20 cellular contexts compared by ENCODE assay signal in genomic region chr11:72295471-72295870, GRCh38. TPM values are rescaled to one million over a fixed set of nuclear protein-coding genes. Genes with fewer than 3 reads are reported as not detected.
A peak's percentile ranks its signal among the peaks of the same experiment; 100 is the strongest.
DNase-seq lines count a peak whose midpoint lies in the region; ATAC-seq lines count a peak whose summit lies in the region.
"Had no signal": no experiment of that assay in that cellular context is flagged by ENCODE, and none has a peak within 500 bp of the region (broad histone marks: within the 10 kb centered on the region; RNA-seq: fewer than 3 reads in every experiment).

No MANE protein-coding gene starts in this region.

- no peaks in the 10 kb centered on the region for H3K4me1 Mint-ChIP-seq in activated T-cell treated with anti-CD3 and anti-CD28 coated beads, Interleukin-2, amount 50 U/mL, for 72 hours (ENCODE audit: low read depth)
- H3K4me1 Mint-ChIP-seq in dendritic cell treated with granulocyte-macrophage colony-stimulating factor and Interleukin-4, amounts not matched to agents 40 ng/mL and 50 ng/mL, for 4 days (ENCODE audit: low read depth): peaks cover 16% of the 10 kb centered on the region
- no peaks in the 10 kb centered on the region for H3K4me1 Mint-ChIP-seq in stimulated activated effector memory CD8-positive, alpha-beta T cell treated with anti-CD3 and anti-CD28 coated beads, Interleukin-12 subunit alpha, Interleukin-12 subunit beta, amount 100 ng/mL, for 72 hours
- H3K4me1 Mint-ChIP-seq: CD4-positive, alpha-beta memory T cell had no signal

- ATAC-seq in activated T-cell treated with anti-CD3 and anti-CD28 coated beads, Interleukin-2, amount 50 U/mL, for 72 hours (replicated peaks in 1 of 2): no peak
- no peak for ATAC-seq in stimulated activated effector memory CD8-positive, alpha-beta T cell treated with anti-CD3 and anti-CD28 coated beads, Interleukin-12 subunit alpha, Interleukin-12 subunit beta, amount 100 ng/mL, for 72 hours
- ATAC-seq in HG02870 (IDR thresholded peaks at IDR 0.05; ENCODE audit: unreplicated experiment): no peak
- no peak for ATAC-seq in HG03520 (IDR thresholded peaks at IDR 0.05; ENCODE audit: unreplicated experiment)

- H3K4me3 Mint-ChIP-seq in activated T-cell treated with anti-CD3 and anti-CD28 coated beads, Interleukin-2, amount 50 U/mL, for 72 hours: no peak overlapping the region
- H3K4me3 Mint-ChIP-seq in dendritic cell treated with granulocyte-macrophage colony-stimulating factor and Interleukin-4, amounts not matched to agents 40 ng/mL and 50 ng/mL, for 4 days: no peak overlapping the region
- H3K4me3 Mint-ChIP-seq in stimulated activated effector memory CD8-positive, alpha-beta T cell treated with anti-CD3 and anti-CD28 coated beads, Interleukin-12 subunit alpha, Interleukin-12 subunit beta, amount 100 ng/mL, for 72 hours: no peak overlapping the region
- H3K4me3 Mint-ChIP-seq: CD14-positive monocyte; CD4-positive, alpha-beta memory T cell had no signal

- in situ Hi-C loops in G401 (cut with HindIII; ENCODE audit: low sequenced_read_pairs): no loop called here

- DNase-seq in activated T-cell treated with anti-CD3 and anti-CD28 coated beads, Interleukin-2, amount 50 U/mL, for 72 hours: no peak
- DNase-seq in activated T-cell treated with anti-CD3 and anti-CD28 coated beads for 4 hours (no peak), mesenteric fat pad (ENCODE audit: low spot score) (peak; percentile 79), G401 (ENCODE audit: low spot score) (no peak)
- no peak for DNase-seq in stimulated activated effector memory CD8-positive, alpha-beta T cell treated with anti-CD3 and anti-CD28 coated beads, Interleukin-12 subunit alpha, Interleukin-12 subunit beta, amount 100 ng/mL, for 72 hours (ENCODE audit: low spot score in 2 of 2)
- DNase-seq: 8988T; Calu3; CD4-positive, alpha-beta memory T cell; DMS 273 treated with DMSO at 0.1 percent for 48 hours; DMS53; DND-41; EL; GM23248 had no signal

- H3K9me3 Mint-ChIP-seq in activated T-cell treated with anti-CD3 and anti-CD28 coated beads, Interleukin-2, amount 50 U/mL, for 72 hours: no peaks in the 10 kb centered on the region
- H3K9me3 Mint-ChIP-seq in dendritic cell treated with granulocyte-macrophage colony-stimulating factor and Interleukin-4, amounts not matched to agents 40 ng/mL and 50 ng/mL, for 4 days: no peaks in the 10 kb centered on the region
- no peaks in the 10 kb centered on the region for H3K9me3 Mint-ChIP-seq in stimulated activated effector memory CD8-positive, alpha-beta T cell treated with anti-CD3 and anti-CD28 coated beads, Interleukin-12 subunit alpha, Interleukin-12 subunit beta, amount 100 ng/mL, for 72 hours
- H3K9me3 Mint-ChIP-seq: CD4-positive, alpha-beta memory T cell had no signal

- H3K27me3 Mint-ChIP-seq in activated T-cell treated with anti-CD3 and anti-CD28 coated beads, Interleukin-2, amount 50 U/mL, for 72 hours (ENCODE audit: low read depth): no peaks in the 10 kb centered on the region
- no peaks in the 10 kb centered on the region for H3K27me3 Mint-ChIP-seq in dendritic cell treated with granulocyte-macrophage colony-stimulating factor and Interleukin-4, amounts not matched to agents 40 ng/mL and 50 ng/mL, for 4 days
- H3K27me3 Mint-ChIP-seq: CD4-positive, alpha-beta memory T cell had no signal

- H3K36me3 Mint-ChIP-seq in activated T-cell treated with anti-CD3 and anti-CD28 coated beads, Interleukin-2, amount 50 U/mL, for 72 hours (ENCODE audit: insufficient read depth in 2 of 2): no peaks in the 10 kb centered on the region
- peaks cover 71% of the 10 kb centered on the region for H3K36me3 Mint-ChIP-seq in dendritic cell treated with granulocyte-macrophage colony-stimulating factor and Interleukin-4, amounts not matched to agents 40 ng/mL and 50 ng/mL, for 4 days (ENCODE audit: low read depth)
- H3K36me3 Mint-ChIP-seq in stimulated activated effector memory CD8-positive, alpha-beta T cell treated with anti-CD3 and anti-CD28 coated beads, Interleukin-12 subunit alpha, Interleukin-12 subunit beta, amount 100 ng/mL, for 72 hours: peaks cover 24% of the 10 kb centered on the region

- intact Hi-C loops in dendritic cell treated with granulocyte-macrophage colony-stimulating factor and Interleukin-4, amounts not matched to agents 40 ng/mL and 50 ng/mL, for 4 days (cut with micrococcal nuclease): no loop called here

- H3K27ac Mint-ChIP-seq in activated T-cell treated with anti-CD3 and anti-CD28 coated beads, Interleukin-2, amount 50 U/mL, for 72 hours: peak overlapping the region; percentile 26
- H3K27ac Mint-ChIP-seq in dendritic cell treated with granulocyte-macrophage colony-stimulating factor and Interleukin-4, amounts not matched to agents 40 ng/mL and 50 ng/mL, for 4 days: peak overlapping the region; percentile 19
- H3K27ac Mint-ChIP-seq in stimulated activated effector memory CD8-positive, alpha-beta T cell treated with anti-CD3 and anti-CD28 coated beads, Interleukin-12 subunit alpha, Interleukin-12 subunit beta, amount 100 ng/mL, for 72 hours: peak overlapping the region; percentile 68
- H3K27ac Mint-ChIP-seq: CD4-positive, alpha-beta memory T cell had no signal

RNA-seq across cellular contexts. Expression of gene PHOX2A, which starts 51.5 kb away (rescaled TPM):
- not detected for total RNA-seq in activated T-cell treated with anti-CD3 and anti-CD28 coated beads, Interleukin-2, amount 50 U/mL, for 72 hours
- not detected for total RNA-seq in mesenteric fat pad
- not detected in 2 replicates for total RNA-seq in G401 (2014; rRNA removed; shearing (Covaris generic))
- total RNA-seq: A673; Calu3; CD4-positive, alpha-beta memory T cell; GM23248; H4; HT-29 had no signal
